ENCODE assay signal across 8 cellular contexts in the genomic region with DNA sequence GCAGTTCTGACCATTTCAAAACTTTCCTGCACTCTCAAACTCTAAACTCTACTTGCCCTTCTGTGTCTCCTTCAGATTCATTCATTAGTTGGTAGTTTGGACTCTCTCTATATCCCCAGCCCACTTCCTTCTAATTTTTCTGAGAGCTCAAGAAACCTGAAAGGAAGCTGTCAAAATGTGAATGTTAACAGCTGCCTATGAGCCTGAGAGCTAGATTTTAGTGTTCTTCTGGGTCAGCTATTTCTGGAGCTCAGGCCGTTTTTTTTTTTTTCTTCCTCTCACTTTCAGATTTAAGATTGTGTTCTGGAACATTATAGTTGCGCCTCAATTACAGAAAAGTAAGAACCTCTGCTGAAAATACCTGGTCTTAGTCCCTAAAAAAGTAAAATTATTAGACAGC.
DNase-seq lines count a peak whose midpoint lies in the region; ATAC-seq and TF ChIP-seq lines count a peak whose summit lies in the region.

No MANE protein-coding gene starts in this region.

- H3K36me3 ChIP-seq in left lung = peaks cover 0 to 43% of the 10 kb centered on the region in 2 donors
- no peaks in the 10 kb centered on the region for H3K36me3 ChIP-seq in mucosa of descending colon (ENCODE audit: low read depth)

- TF ChIP-seq CTCF in left lung (IDR thresholded peaks at IDR 0.05) (no peak), mucosa of descending colon (IDR thresholded peaks at IDR 0.05) (no peak)

- H3K27me3 ChIP-seq in left lung = no peaks in the 10 kb centered on the region

- H3K27ac ChIP-seq in left lung = peak overlapping the region; percentile 6 to 22

- peaks cover 15 to 64% of the 10 kb centered on the region in 2 donors for H3K4me1 ChIP-seq in left lung
- H3K4me1 ChIP-seq in mucosa of descending colon (ENCODE audit: low read depth) = peaks cover 2% of the 10 kb centered on the region

- DNase-seq in left lung = no peak
- no peak for DNase-seq in hepatic stellate cell (ENCODE audit: low spot score)
- DNase-seq in mucosa of descending colon = no peak
- no peak for DNase-seq in activated CD4-positive, CD25-positive, alpha-beta regulatory T cell treated with anti-CD3 and anti-CD28 coated beads, Interleukin-2, amount 50 U/mL, for 72 hours
- DNase-seq in NCI-H1436 (lab: John Stamatoyannopoulos, UW) = no peak

- H3K9me3 ChIP-seq in left lung = no peaks in the 10 kb centered on the region
- H3K9me3 ChIP-seq in mucosa of descending colon = no peaks in the 10 kb centered on the region

- intact Hi-C loops in left lung (cut with DNase I) (no loop called here), mucosa of descending colon (cut with DNase I, micrococcal nuclease) (no loop called here)

- peak; percentile 92 for ATAC-seq in GM18498 (IDR thresholded peaks at IDR 0.05; ENCODE audit: unreplicated experiment)
- peak; percentile 93 for ATAC-seq in GM21528 (IDR thresholded peaks at IDR 0.05; ENCODE audit: low FRiP score, unreplicated experiment)
- ATAC-seq in HG03460 (IDR thresholded peaks at IDR 0.05; ENCODE audit: unreplicated experiment) = peak; percentile 95
- ATAC-seq in left lung = peak; percentile 5
- no peak for ATAC-seq in mucosa of descending colon

- no peak overlapping the region for H3K4me3 ChIP-seq in left lung
- no peak overlapping the region for H3K4me3 ChIP-seq in mucosa of descending colon
